Comparison of ENCODE assay signal across 8 cellular contexts in the genomic region with DNA sequence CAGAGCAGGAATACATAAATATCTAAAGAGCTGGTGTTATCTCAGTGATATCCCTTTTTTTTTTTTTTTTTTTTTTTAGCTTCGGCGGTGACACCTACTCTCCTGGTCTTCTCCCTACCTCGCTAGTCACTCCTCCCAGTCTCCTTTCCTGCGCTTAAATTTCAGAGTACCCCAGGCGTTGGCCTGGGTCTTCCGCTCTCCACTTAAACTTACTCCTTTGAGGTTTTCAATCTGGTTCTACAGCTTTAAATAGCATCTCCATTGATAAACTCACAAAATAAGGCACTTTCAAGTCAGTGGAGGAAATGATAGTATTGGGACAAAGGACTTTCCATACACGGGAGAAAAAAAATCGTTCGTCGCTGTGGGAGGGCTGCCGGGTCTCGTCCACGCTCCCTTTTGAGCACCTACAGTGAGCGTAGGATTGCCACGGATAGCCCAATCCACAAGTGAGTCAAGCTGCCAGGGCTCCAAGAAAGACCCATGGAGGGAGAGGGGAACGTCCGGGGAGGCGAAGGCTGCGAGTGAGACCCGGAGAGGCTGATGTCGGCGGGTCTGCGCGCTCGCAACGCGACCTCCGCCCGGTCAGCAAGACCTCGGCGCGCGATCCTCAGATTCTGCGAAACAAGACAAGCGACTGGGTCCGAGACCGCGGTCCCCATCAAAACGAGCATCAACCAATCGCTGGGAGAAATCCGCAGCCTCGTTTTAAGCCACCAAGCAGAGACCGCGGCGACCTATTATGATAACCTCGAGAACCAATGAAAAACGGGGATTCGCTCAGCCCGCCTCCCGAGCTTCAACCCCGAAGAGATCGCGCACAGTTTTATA. TPM values are rescaled to one million over a fixed set of nuclear protein-coding genes. Genes with fewer than 3 reads are reported as not detected.
DNase-seq lines count a peak whose midpoint lies in the region; ATAC-seq and TF ChIP-seq lines count a peak whose summit lies in the region.

No MANE protein-coding gene starts in this region.

- H3K27me3 Mint-ChIP-seq in endothelial cell (ENCODE audit: unreplicated experiment): peaks cover 8% of the 10 kb centered on the region

- H3K27ac Mint-ChIP-seq in endothelial cell (ENCODE audit: unreplicated experiment): peak overlapping the region; percentile 98

- ATAC-seq in GM21381 (IDR thresholded peaks at IDR 0.05; ENCODE audit: unreplicated experiment): peak; percentile 64

- DNase-seq in CMK (ENCODE audit: low read depth) (peak; percentile 46), HT1080 (ENCODE audit: low read depth) (peak; percentile 91), NOMO-1 treated with DMSO at 0.1 percent for 48 hours (lab: John Stamatoyannopoulos, UW; ENCODE audit: unreplicated experiment) (peak; percentile 89), endothelial cell (ENCODE audit: low spot score) (peak; percentile 82), mesenteric fat pad (ENCODE audit: low spot score) (peak; percentile 92)
- DNase-seq in activated CD8-positive, alpha-beta memory T cell treated with anti-CD3 and anti-CD28 coated beads, Interleukin-2, amount 50 U/mL, for 4 hours: peak; percentile 81
- DNase-seq in stimulated activated CD8-positive, alpha-beta memory T cell treated with anti-CD3 and anti-CD28 coated beads, Interleukin-12 subunit alpha, Interleukin-12 subunit beta, amount 100 ng/mL, for 4 hours (ENCODE audit: low read depth): peak; percentile 72

- peak overlapping the region; percentile 98 for H3K4me3 Mint-ChIP-seq in endothelial cell (ENCODE audit: unreplicated experiment)

- no peak for TF ChIP-seq CTCF in endothelial cell (IDR thresholded peaks at IDR 0.05; ENCODE audit: unreplicated experiment)

- peaks cover 28% of the 10 kb centered on the region for H3K36me3 Mint-ChIP-seq in endothelial cell (ENCODE audit: low read depth, unreplicated experiment)

- peaks cover 8% of the 10 kb centered on the region for H3K4me1 Mint-ChIP-seq in endothelial cell (ENCODE audit: unreplicated experiment)

- H3K9me3 Mint-ChIP-seq in endothelial cell (ENCODE audit: unreplicated experiment): no peaks in the 10 kb centered on the region

RNA-seq across cellular contexts. Expression of a gene that starts 0.7 kb away (rescaled TPM):
- 50.0 and 63.7 TPM in 2 replicates for total RNA-seq in HT1080 (2014; rRNA removed; shearing (Covaris generic))
- polyA plus RNA-seq in HT1080 (2015; cell fraction: cytosol; rRNA removed): 62.2 and 68.1 TPM in 2 replicates
- 216 and 236 TPM in 2 replicates for polyA plus RNA-seq in HT1080 (2015; cell fraction: nucleus; rRNA removed)
- total RNA-seq in endothelial cell (ENCODE audit: unreplicated experiment) (157 TPM), mesenteric fat pad (99.8 TPM)

RNA-seq across cellular contexts. Expression of a gene that starts 50.5 kb away (rescaled TPM):
- total RNA-seq in HT1080 (2014; rRNA removed; shearing (Covaris generic)): 0.07 TPM in 1 of 2 replicates, not detected in the other
- polyA plus RNA-seq in HT1080 (2015; cell fraction: cytosol; rRNA removed): not detected in 2 replicates
- polyA plus RNA-seq in HT1080 (2015; cell fraction: nucleus; rRNA removed): 0.12 TPM in 1 of 2 replicates, not detected in the other
- total RNA-seq in endothelial cell (ENCODE audit: unreplicated experiment) (19.8 TPM), mesenteric fat pad (8.4 TPM)

Comparison
In these comparisons a context has a peak if more than half of its experiments do, and no peak if none do; other contexts are left out.
1. Peak in every context shown above with its lines: DNase-seq and ATAC-seq.